In the genomic region with DNA sequence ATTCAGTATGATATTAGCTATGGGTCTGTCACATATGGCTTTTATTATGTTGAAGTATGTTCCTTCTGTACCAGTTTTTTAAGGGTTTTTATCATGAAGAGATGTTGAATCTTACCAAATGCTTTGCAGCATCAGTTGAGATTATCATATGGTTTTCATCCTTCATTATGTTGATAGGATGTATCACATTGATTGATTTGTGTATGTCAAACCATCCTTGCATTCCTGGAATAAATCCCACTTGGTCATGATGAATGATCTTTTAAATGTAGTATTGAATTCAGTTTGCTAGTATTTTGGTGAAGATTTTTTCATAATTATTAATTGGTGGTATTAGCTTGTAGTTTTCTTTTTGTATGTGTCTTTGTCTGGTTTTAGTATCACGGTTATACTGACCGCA, we compare ENCODE assay signal across 32 cellular contexts.
"Had no signal": no experiment of that assay in that cellular context is flagged by ENCODE, and none has a peak within 500 bp of the region (broad histone marks: within the 10 kb centered on the region; RNA-seq: fewer than 3 reads in every experiment).

No MANE protein-coding gene starts in this region.

- H3K4me3 ChIP-seq: ascending aorta, cardiac muscle cell, colonic mucosa had no signal

- FAIRE-seq: bronchial epithelial cell, TTC549 had no signal

- ATAC-seq: activated CD8-positive, alpha-beta T cell treated with anti-CD3 and anti-CD28 coated beads for 36 hours; activated naive CD4-positive, alpha-beta T cell treated with anti-CD3 and anti-CD28 coated beads, Interleukin-2, amount 50 U/mL, for 72 hours; activated T-cell treated with anti-CD3 and anti-CD28 coated beads, Interleukin-2, amount 50 U/mL, for 4 hours; activated T-cell treated with anti-CD3 and anti-CD28 coated beads, Interleukin-2, amount 50 U/mL, for 72 hours; activated T-helper 17 cell treated with anti-CD3 and anti-CD28 coated beads, Interleukin-2, amount 50 U/mL, for 72 hours; T-helper 17 cell had no signal

- DNase-seq: activated B cell treated with CpG ODN at 0.5 μM for 24 hours; activated CD4-positive, alpha-beta memory T cell treated with anti-CD3 and anti-CD28 coated beads for 36 hours; activated CD4-positive, alpha-beta T cell treated with anti-CD3 and anti-CD28 coated beads for 4 hours; activated CD4-positive, alpha-beta T cell treated with anti-CD3 and anti-CD28 coated beads, Interleukin-2, amount 10 ng/mL, durations not matched to agents 24 days and 14 days; activated CD4-positive, alpha-beta T cell treated with anti-CD3 and anti-CD28 coated beads, Interleukin-2, amount 50 U/mL, for 1 hour; activated CD4-positive, alpha-beta T cell treated with anti-CD3 and anti-CD28 coated beads, Interleukin-2, amount 50 U/mL, for 4 hours; activated CD4-positive, CD25-positive, alpha-beta regulatory T cell treated with anti-CD3 and anti-CD28 coated beads, Interleukin-2, amount 50 U/mL, for 72 hours; activated CD8-positive, alpha-beta memory T cell treated with anti-CD3 and anti-CD28 coated beads, Interleukin-2, amount 50 U/mL, for 4 hours; activated CD8-positive, alpha-beta T cell treated with anti-CD3 and anti-CD28 coated beads for 36 hours; activated effector memory CD4-positive, alpha-beta T cell treated with anti-CD3 and anti-CD28 coated beads, Interleukin-2, amount 50 U/mL, for 16 hours; activated gamma-delta T cell treated with Interleukin-2 at 50 U/mL for 16 hours; activated naive CD4-positive, alpha-beta T cell; activated naive CD4-positive, alpha-beta T cell treated with anti-CD3 and anti-CD28 coated beads for 36 hours; activated naive CD4-positive, alpha-beta T cell treated with anti-CD3 and anti-CD28 coated beads, Interleukin-2, amount 50 U/mL, for 16 hours; activated naive CD8-positive, alpha-beta T cell treated with anti-CD3 and anti-CD28 coated beads for 36 hours; activated T-cell treated with anti-CD3 and anti-CD28 coated beads for 4 hours; activated T-cell treated with anti-CD3 and anti-CD28 coated beads, Interleukin-2, amount 50 U/mL, for 1 hour; activated T-cell treated with anti-CD3 and anti-CD28 coated beads, Interleukin-2, amount 50 U/mL, for 4 hours; activated T-cell treated with anti-CD3 and anti-CD28 coated beads, Interleukin-2, amount 50 U/mL, for 72 hours; amygdala; anterior cingulate cortex; caudate nucleus; cerebellar nuclear complex; colonic mucosa; T-helper 17 cell had no signal

- H3K4me1 ChIP-seq: ascending aorta, colonic mucosa had no signal

- H3K27ac ChIP-seq: ascending aorta, cardiac muscle cell, colonic mucosa, VCaP had no signal

- H3K9me3 ChIP-seq: colonic mucosa had no signal

- H3K36me3 ChIP-seq: ascending aorta, cardiac muscle cell, colonic mucosa had no signal

- H3K27me3 ChIP-seq: ascending aorta, cardiac muscle cell, colonic mucosa had no signal
